8 cellular contexts compared by ENCODE assay signal in the genomic region with DNA sequence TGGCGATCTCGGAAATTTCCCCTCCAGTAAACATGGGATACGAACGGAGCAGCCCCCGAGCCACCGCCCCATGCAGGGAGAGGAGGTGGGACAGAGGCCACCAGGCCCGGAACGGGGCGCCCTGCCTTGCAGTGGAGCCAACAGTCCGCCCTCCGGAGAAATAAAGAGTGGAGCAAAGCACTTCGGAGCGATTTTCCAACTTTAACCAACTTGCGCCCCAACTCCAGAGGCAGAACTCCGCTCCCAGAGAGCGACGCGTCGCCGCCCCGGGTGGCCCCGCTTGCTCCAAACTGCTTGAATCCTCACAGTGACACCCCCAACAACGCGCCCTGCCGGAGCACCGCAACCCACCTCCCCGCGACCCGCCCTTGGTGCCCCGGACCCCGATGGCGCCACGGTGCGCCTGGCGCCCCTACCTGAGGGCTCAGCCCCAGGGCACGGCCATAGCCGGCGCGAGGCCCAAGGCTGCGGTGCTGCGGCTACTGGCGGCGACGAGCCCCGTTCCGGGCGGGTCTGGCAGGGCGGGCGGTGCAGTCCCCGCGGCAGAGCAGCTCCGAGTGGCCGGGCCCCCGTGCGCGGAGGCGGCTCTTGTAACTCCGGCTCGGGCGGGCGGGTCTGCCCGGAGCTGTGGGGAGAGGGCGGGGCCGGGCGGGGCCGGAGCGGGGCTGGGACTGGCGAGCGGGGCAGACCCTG. TPM values are rescaled to one million over a fixed set of nuclear protein-coding genes. Genes with fewer than 3 reads are reported as not detected.
A peak's percentile ranks its signal among the peaks of the same experiment; 100 is the strongest.
DNase-seq lines count a peak whose midpoint lies in the region; ATAC-seq, FAIRE-seq and TF ChIP-seq lines count a peak whose summit lies in the region.

A gene with protein sequence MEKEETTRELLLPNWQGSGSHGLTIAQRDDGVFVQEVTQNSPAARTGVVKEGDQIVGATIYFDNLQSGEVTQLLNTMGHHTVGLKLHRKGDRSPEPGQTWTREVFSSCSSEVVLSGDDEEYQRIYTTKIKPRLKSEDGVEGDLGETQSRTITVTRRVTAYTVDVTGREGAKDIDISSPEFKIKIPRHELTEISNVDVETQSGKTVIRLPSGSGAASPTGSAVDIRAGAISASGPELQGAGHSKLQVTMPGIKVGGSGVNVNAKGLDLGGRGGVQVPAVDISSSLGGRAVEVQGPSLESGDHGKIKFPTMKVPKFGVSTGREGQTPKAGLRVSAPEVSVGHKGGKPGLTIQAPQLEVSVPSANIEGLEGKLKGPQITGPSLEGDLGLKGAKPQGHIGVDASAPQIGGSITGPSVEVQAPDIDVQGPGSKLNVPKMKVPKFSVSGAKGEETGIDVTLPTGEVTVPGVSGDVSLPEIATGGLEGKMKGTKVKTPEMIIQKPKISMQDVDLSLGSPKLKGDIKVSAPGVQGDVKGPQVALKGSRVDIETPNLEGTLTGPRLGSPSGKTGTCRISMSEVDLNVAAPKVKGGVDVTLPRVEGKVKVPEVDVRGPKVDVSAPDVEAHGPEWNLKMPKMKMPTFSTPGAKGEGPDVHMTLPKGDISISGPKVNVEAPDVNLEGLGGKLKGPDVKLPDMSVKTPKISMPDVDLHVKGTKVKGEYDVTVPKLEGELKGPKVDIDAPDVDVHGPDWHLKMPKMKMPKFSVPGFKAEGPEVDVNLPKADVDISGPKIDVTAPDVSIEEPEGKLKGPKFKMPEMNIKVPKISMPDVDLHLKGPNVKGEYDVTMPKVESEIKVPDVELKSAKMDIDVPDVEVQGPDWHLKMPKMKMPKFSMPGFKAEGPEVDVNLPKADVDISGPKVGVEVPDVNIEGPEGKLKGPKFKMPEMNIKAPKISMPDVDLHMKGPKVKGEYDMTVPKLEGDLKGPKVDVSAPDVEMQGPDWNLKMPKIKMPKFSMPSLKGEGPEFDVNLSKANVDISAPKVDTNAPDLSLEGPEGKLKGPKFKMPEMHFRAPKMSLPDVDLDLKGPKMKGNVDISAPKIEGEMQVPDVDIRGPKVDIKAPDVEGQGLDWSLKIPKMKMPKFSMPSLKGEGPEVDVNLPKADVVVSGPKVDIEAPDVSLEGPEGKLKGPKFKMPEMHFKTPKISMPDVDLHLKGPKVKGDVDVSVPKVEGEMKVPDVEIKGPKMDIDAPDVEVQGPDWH (N-terminal part only) (minus strand): TSS at position 563 of the 693 bp plus-strand sequence. CDS start 10,708 bp downstream, outside the sequence.

- peak; percentile 74 for TF ChIP-seq POLR2A in A549 (IDR thresholded peaks at IDR 0.05; ENCODE audit: low read length)

- 2% methylated on average over 20 of the region's 69 CpGs for WGBS in A549 (ENCODE audit: missing lambda C conversion rate)

- TF ChIP-seq RAD21 in A549 (conservative IDR thresholded peaks at IDR 0.05 in 1 of 2, IDR thresholded peaks at IDR 0.05 in 1 of 2): no peak

- no peak within 1 kb of the TSS for H3K27ac Mint-ChIP-seq in nephron progenitor cell

- no peaks in the 10 kb centered on the region for H3K36me3 Mint-ChIP-seq in nephron progenitor cell (ENCODE audit: low read depth)

- DNase-seq in A549 (ENCODE audit: low read depth in 1 of 2, low spot score in 1 of 2): peak; percentile 67 to 77
- peak; percentile 67 for DNase-seq in activated gamma-delta T cell (lab: John Stamatoyannopoulos, UW)
- peak; percentile 68 for DNase-seq in fibroblast of villous mesenchyme (ENCODE audit: low read depth)
- peak; percentile 82 for DNase-seq in nephron progenitor cell

- H3K4me3 Mint-ChIP-seq in nephron progenitor cell: peak within 1 kb of the TSS; percentile 88

- no peaks in the 10 kb centered on the region for H3K9me3 ChIP-seq in A549

- ATAC-seq in A549: peak; percentile 42 to 53
- peak; percentile 48 for ATAC-seq in GM19324 (IDR thresholded peaks at IDR 0.05; ENCODE audit: low FRiP score, unreplicated experiment)
- ATAC-seq in GM19351 (IDR thresholded peaks at IDR 0.05; ENCODE audit: unreplicated experiment): no peak
- ATAC-seq in HG03520 (IDR thresholded peaks at IDR 0.05; ENCODE audit: unreplicated experiment): no peak

- POLR2A ChIA-PET in A549 (lab: Yijun Ruan, JAX): interaction anchor here (0.6 to 1.8 kb wide), 7 partner anchors 9 to 151 kb away, joined by 3 to 9 read pairs (median 4); a partner anchor contains a TSS

- peaks cover 68% of the 10 kb centered on the region for H3K27me3 Mint-ChIP-seq in nephron progenitor cell (ENCODE audit: low read depth, poor library complexity)

- H3K4me1 Mint-ChIP-seq in nephron progenitor cell: peaks cover 67% of the 10 kb centered on the region

- no peak for TF ChIP-seq EP300 in A549 (IDR thresholded peaks at IDR 0.05)

- CTCF ChIA-PET in A549 (lab: Yijun Ruan, JAX): interaction anchor here (1.2 to 14.5 kb wide), 8 partner anchors 10 to 153 kb away, joined by 3 to 322 read pairs (median 76); a partner anchor contains a TSS

- H3K4me1 ChIP-seq in A549: peaks cover 61% of the 10 kb centered on the region

- TF ChIP-seq CTCF in A549 (IDR thresholded peaks at IDR 0.05) (no peak), fibroblast of villous mesenchyme (IDR thresholded peaks at IDR 0.05; ENCODE audit: insufficient read depth, low read depth, low read length) (no peak), nephron progenitor cell (IDR thresholded peaks at IDR 0.05) (no peak)

- peak within 1 kb of the TSS; percentile 96 for H3K4me3 ChIP-seq in A549
- H3K4me3 ChIP-seq in fibroblast of villous mesenchyme (ENCODE audit: low read depth, low read length): peak within 1 kb of the TSS; percentile 98

- H3K9me3 Mint-ChIP-seq in nephron progenitor cell: no peaks in the 10 kb centered on the region

- peak within 1 kb of the TSS; percentile 97 to 98 for H3K27ac ChIP-seq in A549

- H3K4me2 ChIP-seq in A549: peak within 1 kb of the TSS; percentile 96

- no peak for FAIRE-seq in A549 (lab: Jason Lieb, UNC)

TF ChIP-seq in A549, 52 proteins besides CTCF, POLR2A, EP300 and RAD21:
- TF ChIP-seq, protein P1, sequence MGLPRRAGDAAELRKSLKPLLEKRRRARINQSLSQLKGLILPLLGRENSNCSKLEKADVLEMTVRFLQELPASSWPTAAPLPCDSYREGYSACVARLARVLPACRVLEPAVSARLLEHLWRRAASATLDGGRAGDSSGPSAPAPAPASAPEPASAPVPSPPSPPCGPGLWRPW (IDR thresholded peaks at IDR 0.05): no peak
- TF ChIP-seq JUNB (IDR thresholded peaks at IDR 0.05) (no peak), FOSB (CRISPR knock-in tag; IDR thresholded peaks at IDR 0.05) (no peak), PHF8 (IDR thresholded peaks at IDR 0.05; ENCODE audit: borderline replicate concordance, low read depth) (peak; percentile 54; the same call in 1 of the 2 replicates), EHF (CRISPR knock-in tag; IDR thresholded peaks at IDR 0.05) (no peak), SREBF2 (IDR thresholded peaks at IDR 0.05) (no peak)

TF ChIP-seq in PFSK-1, 5 proteins besides CTCF, POLR2A, EP300 and RAD21:
- no peak for TF ChIP-seq FOXP2 (optimal IDR thresholded peaks at IDR 0.05; ENCODE audit: borderline replicate concordance, extremely low read depth, extremely low read length, insufficient read depth)
- TF ChIP-seq, protein P2, sequence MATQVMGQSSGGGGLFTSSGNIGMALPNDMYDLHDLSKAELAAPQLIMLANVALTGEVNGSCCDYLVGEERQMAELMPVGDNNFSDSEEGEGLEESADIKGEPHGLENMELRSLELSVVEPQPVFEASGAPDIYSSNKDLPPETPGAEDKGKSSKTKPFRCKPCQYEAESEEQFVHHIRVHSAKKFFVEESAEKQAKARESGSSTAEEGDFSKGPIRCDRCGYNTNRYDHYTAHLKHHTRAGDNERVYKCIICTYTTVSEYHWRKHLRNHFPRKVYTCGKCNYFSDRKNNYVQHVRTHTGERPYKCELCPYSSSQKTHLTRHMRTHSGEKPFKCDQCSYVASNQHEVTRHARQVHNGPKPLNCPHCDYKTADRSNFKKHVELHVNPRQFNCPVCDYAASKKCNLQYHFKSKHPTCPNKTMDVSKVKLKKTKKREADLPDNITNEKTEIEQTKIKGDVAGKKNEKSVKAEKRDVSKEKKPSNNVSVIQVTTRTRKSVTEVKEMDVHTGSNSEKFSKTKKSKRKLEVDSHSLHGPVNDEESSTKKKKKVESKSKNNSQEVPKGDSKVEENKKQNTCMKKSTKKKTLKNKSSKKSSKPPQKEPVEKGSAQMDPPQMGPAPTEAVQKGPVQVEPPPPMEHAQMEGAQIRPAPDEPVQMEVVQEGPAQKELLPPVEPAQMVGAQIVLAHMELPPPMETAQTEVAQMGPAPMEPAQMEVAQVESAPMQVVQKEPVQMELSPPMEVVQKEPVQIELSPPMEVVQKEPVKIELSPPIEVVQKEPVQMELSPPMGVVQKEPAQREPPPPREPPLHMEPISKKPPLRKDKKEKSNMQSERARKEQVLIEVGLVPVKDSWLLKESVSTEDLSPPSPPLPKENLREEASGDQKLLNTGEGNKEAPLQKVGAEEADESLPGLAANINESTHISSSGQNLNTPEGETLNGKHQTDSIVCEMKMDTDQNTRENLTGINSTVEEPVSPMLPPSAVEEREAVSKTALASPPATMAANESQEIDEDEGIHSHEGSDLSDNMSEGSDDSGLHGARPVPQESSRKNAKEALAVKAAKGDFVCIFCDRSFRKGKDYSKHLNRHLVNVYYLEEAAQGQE (IDR thresholded peaks at IDR 0.05; ENCODE audit: insufficient read depth in 1 of 2, low read depth in 2 of 2, low read length in 2 of 2): no peak
- peak; percentile 68 for TF ChIP-seq POLR2AphosphoS5 (IDR thresholded peaks at IDR 0.05; ENCODE audit: low read depth, low read length)
- no peak for TF ChIP-seq SIN3A (IDR thresholded peaks at IDR 0.05; ENCODE audit: borderline replicate concordance, insufficient read depth, low read length)
- TF ChIP-seq TAF1 (IDR thresholded peaks at IDR 0.05; ENCODE audit: borderline replicate concordance, insufficient read depth, low read length): peak; percentile 15; the same call in 1 of the 2 replicates

RNA-seq across cellular contexts. Expression of the gene that starts here (rescaled TPM):
- polyA plus RNA-seq in A549 (2011; rRNA removed): 82.0 and 98.0 TPM in 2 replicates
- polyA plus RNA-seq in A549 (2012; cell fraction: cytosol; rRNA removed): 26.1 and 27.2 TPM in 2 replicates
- 55.0 and 96.0 TPM in 2 replicates for polyA plus RNA-seq in A549 (2012; cell fraction: nucleus; rRNA removed)
- 41.5 to 62.9 TPM (median 43.3 TPM) in 3 replicates for polyA plus RNA-seq in A549 (2017; fragmentation: RNase III; extraction: RNeasy Plus Mini Kit Qiagen cat#74134 plus additional on column Dnase treatment)
- 179 and 182 TPM in 2 replicates for polyA minus RNA-seq in A549 (2011; rRNA and poly(A)+ RNA removed)
- 54.0 TPM for polyA plus RNA-seq in PFSK-1 (2012; ENCODE audit: insufficient read length, low read depth)
- total RNA-seq in fibroblast of villous mesenchyme: 474 and 514 TPM in 2 replicates

Comparison
In these comparisons a context has a peak if more than half of its experiments do, and no peak if none do; other contexts are left out.
1. ATAC-seq: peak in A549 (2 of 2) and GM19324 (single experiment); none in GM19351 (single experiment) and HG03520 (single experiment).
2. Peak in every context shown above with its lines, with median percentiles within 50 percentile points of each other: DNase-seq.